Comparison of ENCODE assay signal across 1 cellular context in genomic region chr6:16466778-16467177, GRCh38.
TF ChIP-seq lines count a peak whose summit lies in the region.

No MANE protein-coding gene starts in this region.

TF ChIP-seq in WTC11, 78 proteins besides CTCF, POLR2A, EP300 and RAD21 (continued from another document):
- TF ChIP-seq ZNF532 (CRISPR knock-in tag; IDR thresholded peaks at IDR 0.05; ENCODE audit: borderline replicate concordance) (no peak), MAX (CRISPR knock-in tag; IDR thresholded peaks at IDR 0.05) (no peak), MYBL2 (CRISPR knock-in tag; IDR thresholded peaks at IDR 0.05) (no peak), ETV6 (CRISPR knock-in tag; IDR thresholded peaks at IDR 0.05) (no peak), ATF6 (CRISPR knock-in tag; IDR thresholded peaks at IDR 0.05) (no peak), ZNF232 (CRISPR knock-in tag; IDR thresholded peaks at IDR 0.05) (no peak), GTF2I (CRISPR knock-in tag; conservative IDR thresholded peaks at IDR 0.05) (no peak), ZNF317 (CRISPR knock-in tag; IDR thresholded peaks at IDR 0.05; ENCODE audit: borderline replicate concordance, low read depth) (no peak), FOXJ3 (CRISPR knock-in tag; IDR thresholded peaks at IDR 0.05; ENCODE audit: borderline replicate concordance) (no peak)
- TF ChIP-seq, protein P1, sequence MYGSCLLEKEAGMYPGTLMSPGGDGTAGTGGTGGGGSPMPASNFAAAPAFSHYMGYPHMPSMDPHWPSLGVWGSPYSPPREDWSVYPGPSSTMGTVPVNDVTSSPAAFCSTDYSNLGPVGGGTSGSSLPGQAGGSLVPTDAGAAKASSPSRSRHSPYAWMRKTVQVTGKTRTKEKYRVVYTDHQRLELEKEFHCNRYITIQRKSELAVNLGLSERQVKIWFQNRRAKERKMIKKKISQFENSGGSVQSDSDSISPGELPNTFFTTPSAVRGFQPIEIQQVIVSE (CRISPR knock-in tag; IDR thresholded peaks at IDR 0.05; ENCODE audit: borderline replicate concordance), result no peak
TF ChIP-seq in WTC11: peak in this region for 0.
